1 cellular context compared by ENCODE assay signal in the genomic region with DNA sequence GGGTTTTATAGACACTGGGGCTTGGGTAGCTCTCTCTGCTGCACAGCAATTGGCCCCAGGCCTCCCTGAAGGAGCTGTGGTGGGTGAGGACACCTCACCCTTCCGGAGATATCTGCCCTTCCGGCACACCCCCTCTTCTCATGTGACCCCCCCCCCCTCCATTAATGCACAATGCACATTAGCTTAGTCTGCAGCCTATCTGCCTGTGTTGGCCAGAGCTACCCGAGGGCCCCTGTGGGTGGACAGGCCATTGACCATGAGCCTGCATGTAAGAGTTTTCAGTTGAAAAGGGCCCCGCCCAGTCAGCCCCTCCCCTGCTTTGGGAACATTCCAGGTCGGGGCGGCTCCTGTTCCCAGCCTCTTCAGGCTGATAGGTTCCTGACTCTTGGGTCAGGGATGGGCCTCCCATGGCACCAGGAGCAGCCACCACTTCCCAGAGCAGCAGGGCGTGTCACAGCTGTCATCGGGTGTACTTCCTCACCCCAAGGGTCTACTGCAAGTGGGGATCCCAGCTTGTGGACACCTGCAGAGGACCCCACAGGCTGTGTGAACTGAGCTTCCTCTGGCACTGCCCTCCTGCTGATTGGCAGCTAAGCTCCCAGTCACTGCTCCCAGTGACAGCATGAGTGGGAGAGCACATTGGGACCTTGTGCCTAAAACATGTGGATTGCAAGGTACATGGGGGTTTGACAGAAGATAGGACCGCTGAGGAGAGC.
TF ChIP-seq lines count a peak whose summit lies in the region.

No MANE protein-coding gene starts in this region.

TF ChIP-seq in H1, 55 proteins besides CTCF, POLR2A, EP300 and RAD21:
- TF ChIP-seq TAF7 (optimal IDR thresholded peaks at IDR 0.05; ENCODE audit: borderline replicate concordance, low read depth, low read length) (no peak), TCF12 (IDR thresholded peaks at IDR 0.05; ENCODE audit: low read depth, low read length) (no peak), POU5F1 (IDR thresholded peaks at IDR 0.05; ENCODE audit: low read depth, low read length) (no peak), KDM5A (IDR thresholded peaks at IDR 0.05; ENCODE audit: low read length) (no peak), GABPA (IDR thresholded peaks at IDR 0.05; ENCODE audit: borderline replicate concordance, insufficient read depth, low read length) (no peak), TBP (IDR thresholded peaks at IDR 0.05; ENCODE audit: low read depth, low read length) (no peak), CHD2 (IDR thresholded peaks at IDR 0.05; ENCODE audit: low read length) (no peak), HDAC6 (IDR thresholded peaks at IDR 0.05; ENCODE audit: low read depth, low read length) (no peak), SIX5 (IDR thresholded peaks at IDR 0.05; ENCODE audit: low read depth, low read length) (no peak), EGR1 (IDR thresholded peaks at IDR 0.05; ENCODE audit: borderline replicate concordance, low read depth, low read length) (no peak), ZNF274 (IDR thresholded peaks at IDR 0.05; ENCODE audit: borderline replicate concordance, extremely low read depth, low read length) (no peak), SAP30 (IDR thresholded peaks at IDR 0.05; ENCODE audit: insufficient read depth, insufficient replicate concordance, low read length) (no peak), GTF2F1 (IDR thresholded peaks at IDR 0.05; ENCODE audit: borderline replicate concordance, low read depth, low read length) (no peak), EZH2 (IDR thresholded peaks at IDR 0.05; ENCODE audit: low read depth, low read length, severe bottlenecking) (no peak), KDM4A (IDR thresholded peaks at IDR 0.05; ENCODE audit: low read depth, low read length, severe bottlenecking) (no peak), ASH2L (IDR thresholded peaks at IDR 0.05; ENCODE audit: low read length) (no peak), BCL11A (IDR thresholded peaks at IDR 0.05; ENCODE audit: low read depth in 2 of 2, low read length in 2 of 2) (no peak)
- TF ChIP-seq, protein P1, sequence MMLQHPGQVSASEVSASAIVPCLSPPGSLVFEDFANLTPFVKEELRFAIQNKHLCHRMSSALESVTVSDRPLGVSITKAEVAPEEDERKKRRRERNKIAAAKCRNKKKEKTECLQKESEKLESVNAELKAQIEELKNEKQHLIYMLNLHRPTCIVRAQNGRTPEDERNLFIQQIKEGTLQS (IDR thresholded peaks at IDR 0.05; ENCODE audit: insufficient read depth, low read depth, low read length) = no peak
- TF ChIP-seq, protein P2, sequence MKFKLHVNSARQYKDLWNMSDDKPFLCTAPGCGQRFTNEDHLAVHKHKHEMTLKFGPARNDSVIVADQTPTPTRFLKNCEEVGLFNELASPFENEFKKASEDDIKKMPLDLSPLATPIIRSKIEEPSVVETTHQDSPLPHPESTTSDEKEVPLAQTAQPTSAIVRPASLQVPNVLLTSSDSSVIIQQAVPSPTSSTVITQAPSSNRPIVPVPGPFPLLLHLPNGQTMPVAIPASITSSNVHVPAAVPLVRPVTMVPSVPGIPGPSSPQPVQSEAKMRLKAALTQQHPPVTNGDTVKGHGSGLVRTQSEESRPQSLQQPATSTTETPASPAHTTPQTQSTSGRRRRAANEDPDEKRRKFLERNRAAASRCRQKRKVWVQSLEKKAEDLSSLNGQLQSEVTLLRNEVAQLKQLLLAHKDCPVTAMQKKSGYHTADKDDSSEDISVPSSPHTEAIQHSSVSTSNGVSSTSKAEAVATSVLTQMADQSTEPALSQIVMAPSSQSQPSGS (IDR thresholded peaks at IDR 0.05; ENCODE audit: low read length) = no peak
- TF ChIP-seq, protein P3, sequence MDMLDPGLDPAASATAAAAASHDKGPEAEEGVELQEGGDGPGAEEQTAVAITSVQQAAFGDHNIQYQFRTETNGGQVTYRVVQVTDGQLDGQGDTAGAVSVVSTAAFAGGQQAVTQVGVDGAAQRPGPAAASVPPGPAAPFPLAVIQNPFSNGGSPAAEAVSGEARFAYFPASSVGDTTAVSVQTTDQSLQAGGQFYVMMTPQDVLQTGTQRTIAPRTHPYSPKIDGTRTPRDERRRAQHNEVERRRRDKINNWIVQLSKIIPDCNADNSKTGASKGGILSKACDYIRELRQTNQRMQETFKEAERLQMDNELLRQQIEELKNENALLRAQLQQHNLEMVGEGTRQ (IDR thresholded peaks at IDR 0.05; ENCODE audit: low read length) = no peak
